25 cellular contexts compared by ENCODE assay signal in genomic region chr12:3302406-3303041, GRCh38.
"Had no signal": no experiment of that assay in that cellular context is flagged by ENCODE, and none has a peak within 500 bp of the region (broad histone marks: within the 10 kb centered on the region; RNA-seq: fewer than 3 reads in every experiment).

No MANE protein-coding gene starts in this region.

- H3K4me2 ChIP-seq: SK-N-SH had no signal

- H3K36me3 Mint-ChIP-seq: activated naive CD8-positive, alpha-beta T cell treated with anti-CD3 and anti-CD28 coated beads, Interleukin-2, amount 10 ng/mL, durations not matched to agents 7 days and 5 days had no signal

- H3K9me3 ChIP-seq: adrenal gland, SK-N-SH had no signal

- H3K4me3 Mint-ChIP-seq: activated CD4-positive, alpha-beta memory T cell treated with anti-CD3 and anti-CD28 coated beads, Interleukin-2, amount 10 ng/mL, durations not matched to agents 7 days and 5 days; activated naive CD8-positive, alpha-beta T cell treated with anti-CD3 and anti-CD28 coated beads, Interleukin-2, amount 10 ng/mL, durations not matched to agents 7 days and 5 days; activated T-cell treated with anti-CD3 and anti-CD28 coated beads, Interleukin-2, amount 50 U/mL, for 72 hours had no signal

- H3K27ac ChIP-seq: adrenal gland, VCaP had no signal

- H3K36me3 ChIP-seq: adrenal gland had no signal

- H3K27ac Mint-ChIP-seq: activated CD4-positive, alpha-beta memory T cell treated with anti-CD3 and anti-CD28 coated beads, Interleukin-2, amount 10 ng/mL, durations not matched to agents 7 days and 5 days; activated naive CD8-positive, alpha-beta T cell treated with anti-CD3 and anti-CD28 coated beads, Interleukin-2, amount 10 ng/mL, durations not matched to agents 7 days and 5 days; activated T-cell treated with anti-CD3 and anti-CD28 coated beads, Interleukin-2, amount 50 U/mL, for 72 hours; activated T-helper 2 cell treated with anti-CD3 and anti-CD28 coated beads, Interferon-gamma antibody, Interleukin-2, Interleukin-4, amounts not matched to agents 10 μg/mL and 5 μg/mL and 100 μg/mL, durations not matched to agents 14 hours and 24 hours and 36 hours had no signal

- DNase-seq: activated CD4-positive, alpha-beta memory T cell treated with anti-CD3 and anti-CD28 coated beads, Interleukin-2, amount 10 ng/mL, durations not matched to agents 7 days and 5 days; activated CD4-positive, alpha-beta T cell treated with anti-CD3 and anti-CD28 coated beads, Interleukin-2, amount 50 U/mL, for 1 hour; activated CD4-positive, CD25-positive, alpha-beta regulatory T cell; activated CD8-positive, alpha-beta memory T cell treated with anti-CD3 and anti-CD28 coated beads, Interleukin-2, amount 50 U/mL, for 4 hours; activated naive CD4-positive, alpha-beta T cell treated with anti-CD3 and anti-CD28 coated beads, Interleukin-2, amount 50 U/mL, for 16 hours; activated naive CD8-positive, alpha-beta T cell treated with anti-CD3 and anti-CD28 coated beads, Interleukin-2, amount 10 ng/mL, durations not matched to agents 7 days and 5 days; activated T-cell treated with anti-CD3 and anti-CD28 coated beads, Interleukin-2, amount 50 U/mL, for 72 hours; adrenal gland; anterior cingulate cortex; Kasumi-1; NCI-H1048; NCI-H146; NCI-H187 treated with DMSO at 0.1 percent for 48 hours; NCI-H2081 treated with DMSO at 0.1 percent for 48 hours; NCI-H446 treated with DMSO at 0.1 percent for 48 hours; NCI-H524 treated with DMSO at 0.1 percent for 48 hours; NCI-H82; OCI-M1; RPMI8226; SK-N-SH; T-helper 1 cell had no signal

- ATAC-seq: activated T-cell treated with anti-CD3 and anti-CD28 coated beads, Interleukin-2, amount 50 U/mL, for 72 hours; Panc1; Right ventricle myocardium inferior had no signal

- H3K9me3 Mint-ChIP-seq: activated CD4-positive, alpha-beta memory T cell treated with anti-CD3 and anti-CD28 coated beads, Interleukin-2, amount 10 ng/mL, durations not matched to agents 7 days and 5 days; activated naive CD8-positive, alpha-beta T cell treated with anti-CD3 and anti-CD28 coated beads, Interleukin-2, amount 10 ng/mL, durations not matched to agents 7 days and 5 days; activated T-cell treated with anti-CD3 and anti-CD28 coated beads, Interleukin-2, amount 50 U/mL, for 72 hours; activated T-helper 2 cell treated with anti-CD3 and anti-CD28 coated beads, Interferon-gamma antibody, Interleukin-2, Interleukin-4, amounts not matched to agents 10 μg/mL and 5 μg/mL and 100 μg/mL, durations not matched to agents 14 hours and 24 hours and 36 hours had no signal

- H3K9ac ChIP-seq: SK-N-SH had no signal

- H3K27me3 ChIP-seq: adrenal gland had no signal

- H3K4me3 ChIP-seq: adrenal gland had no signal
